ENCODE assay signal across 23 cellular contexts in genomic region chr1:56451491-56451890, GRCh38.
DNase-seq lines count a peak whose midpoint lies in the region; ATAC-seq and TF ChIP-seq lines count a peak whose summit lies in the region.
"Had no signal": no experiment of that assay in that cellular context is flagged by ENCODE, and none has a peak within 500 bp of the region (broad histone marks: within the 10 kb centered on the region; RNA-seq: fewer than 3 reads in every experiment).

No MANE protein-coding gene starts in this region.

- TF ChIP-seq CTCF in gastroesophageal sphincter (IDR thresholded peaks at IDR 0.05) (no peak), tibial nerve (IDR thresholded peaks at IDR 0.05) (no peak)

- H3K36me3 ChIP-seq in adipocyte (ENCODE audit: control insufficient read depth, insufficient read depth, low read length, severe bottlenecking) (no peaks in the 10 kb centered on the region), gastroesophageal sphincter (no peaks in the 10 kb centered on the region), tibial nerve (no peaks in the 10 kb centered on the region)
- H3K36me3 ChIP-seq: neutrophil had no signal

- H3K27me3 ChIP-seq in adipocyte (replicated peaks; ENCODE audit: control insufficient read depth, insufficient read depth, low read length), result no peaks in the 10 kb centered on the region
- H3K27me3 ChIP-seq in gastroesophageal sphincter, result no peaks in the 10 kb centered on the region
- H3K27me3 ChIP-seq in tibial nerve, result no peaks in the 10 kb centered on the region
- H3K27me3 ChIP-seq: neutrophil had no signal

- peaks cover 48% of the 10 kb centered on the region for H3K4me1 ChIP-seq in adipocyte (ENCODE audit: control insufficient read depth, insufficient read depth, low read length)
- H3K4me1 ChIP-seq in gastroesophageal sphincter, result peaks cover 0 to 72% (median 5%) of the 10 kb centered on the region in 3 donors
- peaks cover 0 to 58% (median 18%) of the 10 kb centered on the region in 4 donors for H3K4me1 ChIP-seq in tibial nerve

- ATAC-seq in gastroesophageal sphincter, result no peak
- ATAC-seq in HG02884 (IDR thresholded peaks at IDR 0.05; ENCODE audit: unreplicated experiment), result no peak
- ATAC-seq: Panc1 had no signal

- 86 to 96% methylated on average over 4 to 5 of the region's 5 CpGs for WGBS in gastroesophageal sphincter (ENCODE audit: low coverage in 1 of 2), 2 donors
- 88 to 93% methylated on average over 5 of the region's 5 CpGs for WGBS in tibial nerve, 2 donors

- H3K9ac ChIP-seq in adipocyte (ENCODE audit: low read length), result peak overlapping the region; percentile 16

- DNase-seq in adipocyte (ENCODE audit: low read depth), result no peak
- peak; percentile 78 for DNase-seq in mucosa of gallbladder (ENCODE audit: low spot score)
- DNase-seq in tibial nerve (ENCODE audit: low spot score in 2 of 2), result no peak
- DNase-seq in NCI-H2107 (lab: John Stamatoyannopoulos, UW), result no peak
- DNase-seq in A172 (ENCODE audit: low spot score), result no peak
- DNase-seq: activated CD4-positive, alpha-beta T cell treated with anti-CD3 and anti-CD28 coated beads for 48 hours; activated gamma-delta T cell treated with Interleukin-2 at 50 U/mL for 16 hours; activated T-cell treated with anti-CD3 and anti-CD28 coated beads, Interleukin-2, amount 50 U/mL, for 1 hour; central memory CD4-positive, alpha-beta T cell; dorsolateral prefrontal cortex; islet precursor cell; NCI-H1105; NCI-H2029; NCI-H2227 treated with DMSO at 0.1 percent for 48 hours; SHP77 treated with DMSO at 0.1 percent for 48 hours; stimulated activated CD4-positive, alpha-beta T cell treated with anti-CD3 and anti-CD28 coated beads, Interleukin-2, amount 100 ng/mL, for 24 hours had no signal

- H3K4me3 ChIP-seq in adipocyte (ENCODE audit: low read length), result no peak overlapping the region
- H3K4me3 ChIP-seq in gastroesophageal sphincter, result no peak overlapping the region
- no peak overlapping the region for H3K4me3 ChIP-seq in tibial nerve
- H3K4me3 ChIP-seq: dorsolateral prefrontal cortex, lung, smooth muscle cell had no signal

- H3K9me3 ChIP-seq in adipocyte (ENCODE audit: control insufficient read depth, low read length), result no peaks in the 10 kb centered on the region
- H3K9me3 ChIP-seq in gastroesophageal sphincter, result no peaks in the 10 kb centered on the region
- no peaks in the 10 kb centered on the region for H3K9me3 ChIP-seq in tibial nerve
- H3K9me3 ChIP-seq: neutrophil had no signal

- no peak for TF ChIP-seq EP300 in gastroesophageal sphincter (IDR thresholded peaks at IDR 0.05)
- no peak for TF ChIP-seq EP300 in tibial nerve (IDR thresholded peaks at IDR 0.05)

- H3K27ac ChIP-seq in gastroesophageal sphincter, result peak overlapping the region in 3 of 4 donors; percentile 38 to 67 (median 61)
- H3K27ac ChIP-seq in tibial nerve, result peak overlapping the region; percentile 2 to 68 (median 41)
- H3K27ac ChIP-seq: neutrophil, VCaP had no signal

- no peak for TF ChIP-seq POLR2A in gastroesophageal sphincter (IDR thresholded peaks at IDR 0.05)
- no peak for TF ChIP-seq POLR2A in tibial nerve (IDR thresholded peaks at IDR 0.05)
